In the genomic region with DNA sequence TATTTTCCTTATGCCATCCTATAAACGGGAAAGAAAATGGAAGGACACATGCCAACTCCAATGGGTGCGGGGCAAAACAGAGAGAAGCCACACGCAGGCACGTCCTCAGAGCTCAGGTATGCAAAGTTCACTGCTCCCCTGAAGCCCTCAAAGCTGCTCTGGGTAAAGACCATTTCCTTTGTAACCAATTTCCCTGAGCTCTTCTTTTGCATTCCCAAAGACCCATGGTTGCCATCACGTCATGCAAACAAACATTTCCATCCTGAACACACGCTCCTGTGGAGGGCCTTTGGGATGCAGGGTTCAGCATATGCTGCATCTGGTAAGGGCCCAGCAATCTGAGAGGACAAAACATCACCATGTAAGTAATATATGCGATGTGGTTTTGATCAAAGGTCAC, we compare ENCODE assay signal across 13 cellular contexts.
DNase-seq lines count a peak whose midpoint lies in the region; ATAC-seq and TF ChIP-seq lines count a peak whose summit lies in the region.
"Had no signal": no experiment of that assay in that cellular context is flagged by ENCODE, and none has a peak within 500 bp of the region (broad histone marks: within the 10 kb centered on the region; RNA-seq: fewer than 3 reads in every experiment).

No MANE protein-coding gene starts in this region.

- H3K27me3 ChIP-seq in HUES6 (ENCODE audit: control insufficient read depth, insufficient read depth, low read length): no peaks in the 10 kb centered on the region
- no peaks in the 10 kb centered on the region for H3K27me3 ChIP-seq in neutrophil
- H3K27me3 ChIP-seq: SJCRH30 had no signal

- ATAC-seq in esophagus mucosa: no peak

- TF ChIP-seq CTCF in neutrophil (IDR thresholded peaks at IDR 0.05): no peak

- H3K4me3 ChIP-seq in HUES6 (ENCODE audit: low read depth, low read length) (no peak overlapping the region), neutrophil (ENCODE audit: low read depth in 1 of 2, low read length in 1 of 2) (no peak overlapping the region)
- H3K4me3 ChIP-seq: SJCRH30 had no signal

- no peak overlapping the region for H3K9ac ChIP-seq in HUES6 (ENCODE audit: low read length)

- peak; percentile 35 for DNase-seq in COLO668 (lab: John Stamatoyannopoulos, UW; ENCODE audit: unreplicated experiment)
- DNase-seq in dermis blood vessel endothelial cell: peak; percentile 47
- no peak for DNase-seq in stimulated activated CD4-positive, alpha-beta T cell treated with anti-CD3 and anti-CD28 coated beads, Interleukin-12 subunit alpha, Interleukin-12 subunit beta, amount 100 ng/mL, for 4 hours
- no peak for DNase-seq in ACHN
- DNase-seq: activated CD4-positive, CD25-positive, alpha-beta regulatory T cell treated with anti-CD3 and anti-CD28 coated beads, Interleukin-2, amount 50 U/mL, for 72 hours; aorta; NCI-H1092; NCI-H524 treated with DMSO at 0.1 percent for 48 hours; SJCRH30; small intestine had no signal

- in situ Hi-C loops in ACHN (cut with HindIII; ENCODE audit: low pct_ligation_motif_present, low pct_unique_long_range_greater_than_20kb, low sequenced_read_pairs): no loop called here

- H3K27ac ChIP-seq in HUES6 (ENCODE audit: low read depth, low read length) (peak overlapping the region; percentile 2; the same call in 1 of the 2 replicates), neutrophil (peak overlapping the region; percentile 3)
- H3K27ac ChIP-seq: SJCRH30 had no signal

- H3K9me3 ChIP-seq in HUES6 (ENCODE audit: control insufficient read depth, insufficient read depth, low read depth, low read length) (no peaks in the 10 kb centered on the region), neutrophil (no peaks in the 10 kb centered on the region)
- H3K9me3 ChIP-seq: SJCRH30 had no signal

- H3K4me1 ChIP-seq in HUES6 (ENCODE audit: control insufficient read depth, insufficient read depth, low read length) (peaks cover 14% of the 10 kb centered on the region), neutrophil (ENCODE audit: control insufficient read depth in 1 of 2, insufficient read depth in 1 of 2, low read depth in 1 of 2, low read length in 1 of 2) (no peaks in the 10 kb centered on the region)
- H3K4me1 ChIP-seq: SJCRH30 had no signal

- peaks cover 75% of the 10 kb centered on the region for H3K36me3 ChIP-seq in HUES6 (ENCODE audit: control insufficient read depth, insufficient read depth, low read length)
- H3K36me3 ChIP-seq in neutrophil: peaks cover 96% of the 10 kb centered on the region

Comparison
In these comparisons a context has a peak if more than half of its experiments do, and no peak if none do; other contexts are left out.
1. DNase-seq: peak in COLO668 (single experiment) and dermis blood vessel endothelial cell (single experiment); none in stimulated activated CD4-positive, alpha-beta T cell treated with anti-CD3 and anti-CD28 coated beads, Interleukin-12 subunit alpha, Interleukin-12 subunit beta, amount 100 ng/mL, for 4 hours (single experiment) and ACHN (single experiment).